In the genomic region with DNA sequence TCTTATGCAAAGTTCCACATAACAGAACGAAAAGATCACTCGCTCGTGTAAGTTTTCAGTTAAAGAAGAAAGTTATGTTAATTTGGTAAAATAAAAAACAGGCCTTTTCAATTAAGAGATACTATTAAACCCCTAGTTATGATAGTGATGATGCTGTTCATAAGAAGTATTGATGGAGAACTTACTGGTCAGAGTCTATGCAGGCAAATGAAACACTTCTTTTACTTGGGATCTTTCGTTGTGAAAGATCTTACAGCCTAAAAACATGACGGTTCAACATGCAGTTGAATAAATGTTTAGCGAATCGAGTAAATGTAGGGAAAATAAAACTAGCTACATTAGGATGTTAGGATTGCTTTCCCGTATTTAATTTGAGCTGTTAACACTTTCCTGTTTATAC, we compare ENCODE assay signal across 13 cellular contexts. TPM values are rescaled to one million over a fixed set of nuclear protein-coding genes. Genes with fewer than 3 reads are reported as not detected.
DNase-seq lines count a peak whose midpoint lies in the region; ATAC-seq, FAIRE-seq and TF ChIP-seq lines count a peak whose summit lies in the region.
"Had no signal": no experiment of that assay in that cellular context is flagged by ENCODE, and none has a peak within 500 bp of the region (broad histone marks: within the 10 kb centered on the region; RNA-seq: fewer than 3 reads in every experiment).

No MANE protein-coding gene starts in this region.

- H3K4me3 Mint-ChIP-seq in neural progenitor cell: peak overlapping the region; percentile 91
- peak overlapping the region in 5 of 10 donors; percentile 20 to 86 (median 52) for H3K4me3 Mint-ChIP-seq in naive thymus-derived CD4-positive, alpha-beta T cell

- H3K9me2 ChIP-seq in Loucy (replicated peaks; ENCODE audit: low read depth, low read length): no peaks in the 10 kb centered on the region

- POLR2A ChIA-PET in AG04449 (lab: Yijun Ruan, JAX): interaction anchor here (0.6 to 1.6 kb wide), 3 partner anchors 10 to 84 kb away, joined by 3 to 5 read pairs (median 3); no protein-coding TSS in a partner anchor
- POLR2A ChIA-PET in naive thymus-derived CD4-positive, alpha-beta T cell (lab: Charles Lee): no interaction called here

- peak overlapping the region; percentile 85 for H3K4me2 ChIP-seq in Loucy (ENCODE audit: low read depth, low read length, poor library complexity, severe bottlenecking)
- no peak overlapping the region for H3K4me2 ChIP-seq in neural progenitor cell

- H2AFZ ChIP-seq in Loucy (ENCODE audit: low read length) (no peak overlapping the region), neural progenitor cell (replicated peaks) (no peak overlapping the region)
- H2AFZ ChIP-seq: GM23338 had no signal

- FAIRE-seq in urothelium cell line (lab: Jason Lieb, UNC): no peak

- H3K36me3 ChIP-seq in Loucy (ENCODE audit: insufficient read depth, low read length): no peaks in the 10 kb centered on the region
- peaks cover 0 to 3% (median 0%) of the 10 kb centered on the region in 3 donors for H3K36me3 ChIP-seq in esophagus squamous epithelium
- H3K36me3 ChIP-seq in neural progenitor cell: no peaks in the 10 kb centered on the region
- no peaks in the 10 kb centered on the region for H3K36me3 ChIP-seq in naive thymus-derived CD4-positive, alpha-beta T cell (ENCODE audit: control insufficient read depth in 2 of 3, insufficient read depth in 3 of 3, low read length in 3 of 3)

- no peak for ATAC-seq in naive thymus-derived CD4-positive, alpha-beta T cell
- ATAC-seq: GM23338; stimulated activated naive CD8-positive, alpha-beta T cell treated with anti-CD3 and anti-CD28 coated beads, Interleukin-15, Interleukin-2, amounts not matched to agents 100 U/mL and 50 U/mL, for 24 hours had no signal

- H3K9me3 ChIP-seq in Loucy (ENCODE audit: insufficient read depth, low read depth, low read length) (no peaks in the 10 kb centered on the region), esophagus squamous epithelium (no peaks in the 10 kb centered on the region), neural progenitor cell (ENCODE audit: low read depth) (no peaks in the 10 kb centered on the region)
- no peaks in the 10 kb centered on the region for H3K9me3 ChIP-seq in naive thymus-derived CD4-positive, alpha-beta T cell (ENCODE audit: control insufficient read depth in 2 of 3, low read length in 3 of 3)

- H3K27me3 Mint-ChIP-seq in neural progenitor cell (ENCODE audit: insufficient read depth, low read depth): peaks cover 2% of the 10 kb centered on the region
- peaks cover 6 to 76% (median 13%) of the 10 kb centered on the region in 5 donors for H3K27me3 Mint-ChIP-seq in naive thymus-derived CD4-positive, alpha-beta T cell

- no peaks in the 10 kb centered on the region for H3K9me3 Mint-ChIP-seq in neural progenitor cell
- H3K9me3 Mint-ChIP-seq in naive thymus-derived CD4-positive, alpha-beta T cell: no peaks in the 10 kb centered on the region
- H3K9me3 Mint-ChIP-seq: GM23338 had no signal

- H3K27me3 ChIP-seq in Loucy (ENCODE audit: insufficient read depth, low read length, poor library complexity, severe bottlenecking) (no peaks in the 10 kb centered on the region), esophagus squamous epithelium (peaks cover 0 to 17% (median 0%) of the 10 kb centered on the region in 4 donors), neural progenitor cell (peaks cover 67% of the 10 kb centered on the region)
- peaks cover 4 to 6% of the 10 kb centered on the region in 2 donors for H3K27me3 ChIP-seq in naive thymus-derived CD4-positive, alpha-beta T cell (ENCODE audit: control insufficient read depth in 2 of 2, insufficient read depth in 2 of 2, low read length in 2 of 2)

- H3K27ac Mint-ChIP-seq in neural progenitor cell: no peak overlapping the region
- no peak overlapping the region for H3K27ac Mint-ChIP-seq in naive thymus-derived CD4-positive, alpha-beta T cell
- H3K27ac Mint-ChIP-seq: GM23338 had no signal

- intact Hi-C loops in esophagus squamous epithelium (cut with DNase I): loop anchor here (10.0 kb wide), 1 partner anchor 68 kb away; no protein-coding TSS in a partner anchor
- intact Hi-C loops in naive thymus-derived CD4-positive, alpha-beta T cell (cut with micrococcal nuclease): loop anchor here (5.0 kb wide), 2 partner anchors 71 to 86 kb away; partner anchors contain the start of gene RFESD (in 1 of the 2)

- no peak for TF ChIP-seq CTCF in AG04449 (IDR thresholded peaks at IDR 0.05; ENCODE audit: insufficient read depth, low read length, missing control alignments)
- no peak for TF ChIP-seq CTCF in Loucy (conservative IDR thresholded peaks at IDR 0.05; ENCODE audit: low read length)
- TF ChIP-seq CTCF in esophagus squamous epithelium (IDR thresholded peaks at IDR 0.05): no peak
- no peak for TF ChIP-seq CTCF in neural progenitor cell (IDR thresholded peaks at IDR 0.05)

- H3K4me1 ChIP-seq in Loucy (ENCODE audit: insufficient read depth, low read length, poor library complexity, severe bottlenecking): peaks cover 87% of the 10 kb centered on the region
- peaks cover 5 to 60% (median 5%) of the 10 kb centered on the region in 3 donors for H3K4me1 ChIP-seq in esophagus squamous epithelium
- peaks cover 3% of the 10 kb centered on the region for H3K4me1 ChIP-seq in neural progenitor cell
- peaks cover 0 to 11% of the 10 kb centered on the region in 2 donors for H3K4me1 ChIP-seq in naive thymus-derived CD4-positive, alpha-beta T cell (ENCODE audit: control insufficient read depth in 2 of 2, insufficient read depth in 2 of 2, low read length in 2 of 2)

- H3K9ac ChIP-seq in Loucy (ENCODE audit: low read depth, low read length, poor library complexity, severe bottlenecking) (peak overlapping the region; percentile 87), neural progenitor cell (no peak overlapping the region)

- H3F3A ChIP-seq in Loucy (ENCODE audit: low read depth) (no peaks in the 10 kb centered on the region), neural progenitor cell (ENCODE audit: low read depth) (no peaks in the 10 kb centered on the region)

- H3K4me3 ChIP-seq in AG04449 (ENCODE audit: low read depth, low read length) (peak overlapping the region; percentile 81), Loucy (ENCODE audit: low read length, poor library complexity, severe bottlenecking) (peak overlapping the region; percentile 88), esophagus squamous epithelium (peak overlapping the region in 3 of 4 donors; percentile 65 to 95 (median 87)), neural progenitor cell (no peak overlapping the region)
- no peak overlapping the region for H3K4me3 ChIP-seq in naive thymus-derived CD4-positive, alpha-beta T cell (ENCODE audit: low read length)

- CTCF ChIA-PET in AG04449 (lab: Yijun Ruan, JAX): interaction anchor here (0.6 to 6.0 kb wide), 4 partner anchors 8 to 86 kb away, joined by 3 to 49 read pairs (median 7); partner anchors contain the start of gene RFESD
- CTCF ChIA-PET in naive thymus-derived CD4-positive, alpha-beta T cell (lab: Charles Lee): interaction anchor here (1.1 kb wide), 1 partner anchor 119 kb away, joined by 3 read pairs; no protein-coding TSS in a partner anchor

- H4K20me1 ChIP-seq in Loucy (ENCODE audit: insufficient read depth, low read length, poor library complexity, severe bottlenecking) (peaks cover 48% of the 10 kb centered on the region), neural progenitor cell (ENCODE audit: low read depth) (no peaks in the 10 kb centered on the region)

- no peak for TF ChIP-seq POLR2A in esophagus squamous epithelium (IDR thresholded peaks at IDR 0.05)

- H3K27ac ChIP-seq in esophagus squamous epithelium (peak overlapping the region in 3 of 4 donors; percentile 56 to 96 (median 86)), neural progenitor cell (no peak overlapping the region)
- no peak overlapping the region for H3K27ac ChIP-seq in naive thymus-derived CD4-positive, alpha-beta T cell (ENCODE audit: low read depth, low read length)

- WGBS in esophagus squamous epithelium, 2 donors: 73 to 81% methylated on average over 8 of the region's 8 CpGs

- no peak for DNase-seq in AG04449 (ENCODE audit: low read depth, low spot score)
- DNase-seq in esophagus squamous epithelium (lab: John Stamatoyannopoulos, UW): no peak
- no peak for DNase-seq in neural progenitor cell (ENCODE audit: low spot score)
- no peak for DNase-seq in globus pallidus (ENCODE audit: low spot score)
- DNase-seq in naive thymus-derived CD4-positive, alpha-beta T cell: no peak
- no peak for DNase-seq in urothelium cell line (ENCODE audit: low spot score)
- DNase-seq in NCI-H82 (lab: John Stamatoyannopoulos, UW): no peak
- DNase-seq: caudate nucleus; NCI-H1694; stimulated activated CD4-positive, alpha-beta T cell treated with anti-CD3 and anti-CD28 coated beads, Interleukin-12 subunit alpha, Interleukin-12 subunit beta, amount 100 ng/mL, for 4 hours; stimulated activated naive CD8-positive, alpha-beta T cell treated with anti-CD3 and anti-CD28 coated beads, Interleukin-15, Interleukin-2, amounts not matched to agents 100 U/mL and 50 U/mL, for 24 hours had no signal

- peaks cover 81% of the 10 kb centered on the region for H3K79me2 ChIP-seq in Loucy (ENCODE audit: insufficient read depth, low read length)
- H3K79me2 ChIP-seq in neural progenitor cell (ENCODE audit: low read depth): no peaks in the 10 kb centered on the region

- H3K36me3 Mint-ChIP-seq in neural progenitor cell: peaks cover under 1% of the 10 kb centered on the region
- H3K36me3 Mint-ChIP-seq in naive thymus-derived CD4-positive, alpha-beta T cell: peaks cover 0 to 1% (median 0%) of the 10 kb centered on the region in 5 donors

- H3K4me1 Mint-ChIP-seq in neural progenitor cell: peaks cover 22% of the 10 kb centered on the region
- peaks cover 17 to 67% (median 43%) of the 10 kb centered on the region in 7 donors for H3K4me1 Mint-ChIP-seq in naive thymus-derived CD4-positive, alpha-beta T cell

RNA-seq across cellular contexts. Expression of gene RHOBTB3, which starts 2.0 kb away (rescaled TPM):
- total RNA-seq in esophagus squamous epithelium (10 to 100 TPM in 2 of 4 donors, 1 to 10 TPM in 2; 4.7 to 59.3 (median 13.6) TPM), neural progenitor cell (ENCODE audit: low replicate concordance) (3.6 and 5.5 TPM in 2 replicates)
- 1 to 10 TPM in 4 of 5 experiments, under 1 TPM in 1; 0.24 to 9.6 (median 1.6) TPM for total RNA-seq in naive thymus-derived CD4-positive, alpha-beta T cell
- 1 to 10 TPM; 4.6 to 7.7 TPM for polyA plus RNA-seq in naive thymus-derived CD4-positive, alpha-beta T cell

RNA-seq across cellular contexts. Expression of gene SPATA9, which starts 50.3 kb away (rescaled TPM):
- total RNA-seq in esophagus squamous epithelium (not detected), neural progenitor cell (ENCODE audit: low replicate concordance) (not detected in 2 replicates)
- under 1 TPM in 1 of 5 experiments, not detected in 4; 0.66 TPM for total RNA-seq in naive thymus-derived CD4-positive, alpha-beta T cell
- not detected for polyA plus RNA-seq in naive thymus-derived CD4-positive, alpha-beta T cell
- total RNA-seq: GM23338 had no signal
- polyA plus RNA-seq: GM23338 had no signal

Comparison
In these comparisons a context has a peak if more than half of its experiments do, and no peak if none do; other contexts are left out.
1. H3K4me3 ChIP-seq: peak in AG04449 (single experiment), Loucy (single experiment) and esophagus squamous epithelium (3 of 4); none in neural progenitor cell (single experiment) and naive thymus-derived CD4-positive, alpha-beta T cell (single experiment).
2. H3K27ac ChIP-seq: peak in esophagus squamous epithelium (3 of 4); none in neural progenitor cell (single experiment) and naive thymus-derived CD4-positive, alpha-beta T cell (single experiment).